ENCODE assay signal across 19 cellular contexts in the genomic region with DNA sequence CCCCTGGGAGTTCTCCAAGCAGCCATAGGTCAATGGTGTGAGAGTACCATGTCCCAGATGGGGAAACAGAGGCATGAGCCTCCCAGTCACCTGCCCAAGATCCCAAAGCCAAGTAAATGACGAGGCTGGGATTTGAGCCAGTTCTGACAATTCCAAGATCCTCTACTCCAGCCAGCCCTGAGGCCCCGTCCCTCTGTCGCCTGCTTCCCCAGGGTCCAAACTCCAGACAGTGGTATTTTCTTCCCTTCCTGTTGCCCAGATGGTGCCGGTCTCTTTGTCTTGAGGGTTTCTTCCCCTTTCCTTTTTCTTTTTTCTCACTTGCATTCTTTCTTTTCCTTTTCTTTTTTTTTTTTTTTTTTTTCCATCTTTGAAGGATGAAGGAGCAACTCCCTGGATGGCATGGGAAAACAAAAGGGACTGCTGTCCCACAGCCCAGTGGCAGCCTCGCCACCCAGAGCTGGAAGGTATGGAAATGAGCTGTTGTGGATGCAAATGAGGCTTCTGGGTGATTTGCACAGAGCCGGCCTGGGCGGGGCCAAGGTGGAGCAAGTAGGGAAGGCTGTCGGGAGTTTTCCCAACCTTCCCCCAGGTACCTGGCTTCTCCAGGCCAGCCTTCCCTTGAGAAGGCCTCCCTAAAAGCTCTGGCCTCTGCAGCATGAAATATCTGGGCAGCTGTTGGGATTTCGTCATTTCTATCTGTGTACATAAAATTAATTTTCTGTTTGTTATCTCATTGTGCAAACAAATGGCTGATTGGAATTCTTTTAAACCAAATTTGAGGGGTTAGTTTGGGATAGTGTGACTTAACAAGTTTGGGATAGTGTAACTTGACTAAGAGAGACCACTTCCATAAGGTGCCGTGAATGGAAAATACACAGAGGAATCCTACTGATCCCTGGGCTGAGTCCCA.
DNase-seq lines count a peak whose midpoint lies in the region; ATAC-seq and TF ChIP-seq lines count a peak whose summit lies in the region.
"Had no signal": no experiment of that assay in that cellular context is flagged by ENCODE, and none has a peak within 500 bp of the region (broad histone marks: within the 10 kb centered on the region; RNA-seq: fewer than 3 reads in every experiment).

No MANE protein-coding gene starts in this region.

- H3K27me3 ChIP-seq in hepatocyte (no peaks in the 10 kb centered on the region), skeletal muscle tissue (ENCODE audit: control insufficient read depth in 3 of 3, insufficient read depth in 3 of 3, low read length in 3 of 3) (no peaks in the 10 kb centered on the region)

- peak; percentile 24 for DNase-seq in DMS 273 (lab: John Stamatoyannopoulos, UW; ENCODE audit: unreplicated experiment)
- DNase-seq in DMS 273 treated with DMSO at 0.1 percent for 48 hours (lab: John Stamatoyannopoulos, UW) = no peak
- DNase-seq in NCI-H69 (lab: John Stamatoyannopoulos, UW) = peak; percentile 2
- peak; percentile 81 for DNase-seq in hepatocyte (ENCODE audit: low spot score)
- DNase-seq in omental fat pad (ENCODE audit: low spot score) = no peak
- DNase-seq: activated CD4-positive, alpha-beta T cell treated with anti-CD3 and anti-CD28 coated beads, Interleukin-2, amount 50 U/mL, for 48 hours; activated naive CD4-positive, alpha-beta T cell treated with Interleukin-2 at 50 U/mL for 16 hours; activated T-cell treated with anti-CD3 and anti-CD28 coated beads, Interleukin-2, amount 50 U/mL, for 1 hour; GDM1; left cardiac atrium; stimulated activated CD8-positive, alpha-beta memory T cell treated with anti-CD3 and anti-CD28 coated beads, Interleukin-4, amount 100 ng/mL, for 48 hours had no signal

- H3K9ac ChIP-seq in skeletal muscle tissue (ENCODE audit: low read depth in 1 of 3, low read length in 3 of 3) = peak overlapping the region; percentile 73 to 90 (median 76)
- H3K9ac ChIP-seq: parathyroid adenoma had no signal

- H3K9me3 ChIP-seq in hepatocyte (ENCODE audit: low read depth) = no peaks in the 10 kb centered on the region
- peaks cover 0 to 3% (median 0%) of the 10 kb centered on the region in 3 donors for H3K9me3 ChIP-seq in skeletal muscle tissue (ENCODE audit: control insufficient read depth in 3 of 3, low read length in 3 of 3)

- peak overlapping the region; percentile 77 for H3K27ac ChIP-seq in hepatocyte
- H3K27ac ChIP-seq in skeletal muscle tissue (ENCODE audit: low read depth, low read length) = peak overlapping the region; percentile 60
- H3K27ac ChIP-seq: 22Rv1, parathyroid adenoma, skin epidermis, VCaP had no signal

- no peaks in the 10 kb centered on the region for H3K9me2 ChIP-seq in hepatocyte (replicated peaks; ENCODE audit: insufficient read depth)

- H3K4me3 ChIP-seq in hepatocyte = no peak overlapping the region
- H3K4me3 ChIP-seq in skeletal muscle tissue (ENCODE audit: low read length in 3 of 3) = peak overlapping the region; percentile 26 to 77 (median 61)
- H3K4me3 ChIP-seq: skin epidermis had no signal

- no peak overlapping the region for H2AFZ ChIP-seq in hepatocyte
- H2AFZ ChIP-seq: parathyroid adenoma had no signal

- ATAC-seq in GM19452 (IDR thresholded peaks at IDR 0.05; ENCODE audit: unreplicated experiment) = no peak
- ATAC-seq in omental fat pad (ENCODE audit: low FRiP score) = no peak
- no peak for ATAC-seq in GM18517 (IDR thresholded peaks at IDR 0.05; ENCODE audit: unreplicated experiment)
- ATAC-seq: Right ventricle myocardium inferior had no signal

- H3K79me2 ChIP-seq in hepatocyte = no peaks in the 10 kb centered on the region
- H3K79me2 ChIP-seq: parathyroid adenoma had no signal

- H3K4me2 ChIP-seq in hepatocyte = peak overlapping the region; percentile 69

- no peaks in the 10 kb centered on the region for H3K4me1 ChIP-seq in hepatocyte (ENCODE audit: insufficient read depth)
- peaks cover 34 to 45% (median 42%) of the 10 kb centered on the region in 3 donors for H3K4me1 ChIP-seq in skeletal muscle tissue (ENCODE audit: control insufficient read depth in 3 of 3, insufficient read depth in 3 of 3, low read length in 3 of 3)
- H3K4me1 ChIP-seq: parathyroid adenoma had no signal

- H4K20me1 ChIP-seq in hepatocyte (ENCODE audit: insufficient read depth, poor library complexity, severe bottlenecking) = no peaks in the 10 kb centered on the region

- TF ChIP-seq CTCF in hepatocyte (IDR thresholded peaks at IDR 0.05; ENCODE audit: poor library complexity) = no peak
- TF ChIP-seq CTCF in omental fat pad (IDR thresholded peaks at IDR 0.05) = no peak

- H3K36me3 ChIP-seq in hepatocyte (replicated peaks; ENCODE audit: insufficient read depth, low read depth) (no peaks in the 10 kb centered on the region), skeletal muscle tissue (ENCODE audit: control insufficient read depth in 3 of 3, insufficient read depth in 3 of 3, low read length in 3 of 3) (no peaks in the 10 kb centered on the region)

- WGBS in hepatocyte (ENCODE audit: low lambda C conversion rate, missing lambda C conversion rate) = 34% methylated on average over 10 of the region's 10 CpGs

Comparison
In these comparisons a context has a peak if more than half of its experiments do, and no peak if none do; other contexts are left out.
1. DNase-seq: peak in DMS 273 (single experiment), NCI-H69 (single experiment) and hepatocyte (single experiment); none in DMS 273 treated with DMSO at 0.1 percent for 48 hours (single experiment) and omental fat pad (single experiment).